ENCODE assay signal across 8 cellular contexts in genomic region chr11:30585067-30585891, GRCh38. TPM values are rescaled to one million over a fixed set of nuclear protein-coding genes. Genes with fewer than 3 reads are reported as not detected.
DNase-seq lines count a peak whose midpoint lies in the region; ATAC-seq and TF ChIP-seq lines count a peak whose summit lies in the region.

No MANE protein-coding gene starts in this region.

- H3K9me3 ChIP-seq in sigmoid colon: no peaks in the 10 kb centered on the region

- no peak for TF ChIP-seq CTCF in GM10266 (IDR thresholded peaks at IDR 0.05; ENCODE audit: control insufficient read depth, insufficient read depth, low read depth, missing control alignments)
- TF ChIP-seq CTCF in astrocyte of the cerebellum (IDR thresholded peaks at IDR 0.05; ENCODE audit: low read depth, low read length, missing control alignments): no peak
- TF ChIP-seq CTCF in sigmoid colon (IDR thresholded peaks at IDR 0.05): no peak

- no peaks in the 10 kb centered on the region for H3K27me3 ChIP-seq in sigmoid colon

- no peak for TF ChIP-seq EP300 in sigmoid colon (IDR thresholded peaks at IDR 0.05)

- DNase-seq in GM10266 (ENCODE audit: extremely low spot score) (peak; percentile 53), astrocyte of the cerebellum (ENCODE audit: low read depth) (no peak), sigmoid colon (peak; percentile 74), erythroblast (lab: John Stamatoyannopoulos, UW) (no peak), glomerular visceral epithelial cell (ENCODE audit: extremely low spot score) (no peak), NCI-H2029 treated with DMSO at 0.1 percent for 48 hours (lab: John Stamatoyannopoulos, UW) (no peak)

- in situ Hi-C loops in astrocyte of the cerebellum (cut with HindIII; ENCODE audit: low sequenced_read_pairs): no loop called here

- H3K4me3 ChIP-seq in astrocyte of the cerebellum (ENCODE audit: low read depth, low read length): peak overlapping the region; percentile 51
- peak overlapping the region; percentile 64 for H3K4me3 ChIP-seq in iPS-11a (ENCODE audit: low read depth, low read length)
- H3K4me3 ChIP-seq in sigmoid colon: peak overlapping the region; percentile 52 to 89 (median 86)

- H3K27ac ChIP-seq in sigmoid colon: peak overlapping the region; percentile 85 to 97 (median 90)

- intact Hi-C loops in sigmoid colon (cut with DNase I): loop anchor here (2.0 to 5.0 kb wide), 3 partner anchors 104 to 263 kb away; partner anchors contain the start of gene ARL14EP

- peaks cover 0 to 32% (median 10%) of the 10 kb centered on the region in 4 donors for H3K4me1 ChIP-seq in sigmoid colon

- TF ChIP-seq POLR2A in sigmoid colon (IDR thresholded peaks at IDR 0.05) (no peak), erythroblast (IDR thresholded peaks at IDR 0.05; ENCODE audit: low read length) (no peak)

- ATAC-seq in HG02943 (IDR thresholded peaks at IDR 0.05; ENCODE audit: low read depth, unreplicated experiment): peak; percentile 29

- H3K36me3 ChIP-seq in sigmoid colon: no peaks in the 10 kb centered on the region

- 0 to 1% methylated on average over 76 of the region's 76 CpGs for WGBS in sigmoid colon, 2 donors

RNA-seq across cellular contexts. Expression of gene MPPED2, which starts 0.9 kb away (rescaled TPM):
- 10 to 100 TPM in 2 of 4 donors, 1 to 10 TPM in 2; 6.4 to 19.1 (median 9.8) TPM for total RNA-seq in sigmoid colon
- under 1 TPM in 1 of 3 donors, not detected in 2; 0.80 TPM for polyA plus RNA-seq in sigmoid colon

Comparison
In these comparisons a context has a peak if more than half of its experiments do, and no peak if none do; other contexts are left out.
1. DNase-seq: peak in GM10266 (single experiment) and sigmoid colon (single experiment); none in astrocyte of the cerebellum (single experiment), erythroblast (0 of 2), glomerular visceral epithelial cell (single experiment) and NCI-H2029 treated with DMSO at 0.1 percent for 48 hours (single experiment).
2. Peak in every context shown above with its lines, with median percentiles within 50 percentile points of each other: H3K4me3 ChIP-seq.